Comparison of ENCODE assay signal across 1 cellular context in genomic region chr4:37990731-37991130, GRCh38.
TF ChIP-seq lines count a peak whose summit lies in the region.

No MANE protein-coding gene starts in this region.

TF ChIP-seq in WTC11, 78 proteins besides CTCF, POLR2A, EP300 and RAD21 (continued from another document):
- no peak for TF ChIP-seq MLX (CRISPR knock-in tag; IDR thresholded peaks at IDR 0.05)
- no peak for TF ChIP-seq ZNF138 (CRISPR knock-in tag; conservative IDR thresholded peaks at IDR 0.05)
- TF ChIP-seq E2F4 (CRISPR knock-in tag; IDR thresholded peaks at IDR 0.05; ENCODE audit: borderline replicate concordance, low read depth), result no peak
- TF ChIP-seq SOX15 (CRISPR knock-in tag; IDR thresholded peaks at IDR 0.05), result no peak
- TF ChIP-seq ZNF512 (CRISPR knock-in tag; IDR thresholded peaks at IDR 0.05; ENCODE audit: borderline replicate concordance), result no peak
- TF ChIP-seq IRF1 (CRISPR knock-in tag; IDR thresholded peaks at IDR 0.05), result no peak
- no peak for TF ChIP-seq GTF2I (CRISPR knock-in tag; conservative IDR thresholded peaks at IDR 0.05)
- no peak for TF ChIP-seq JUN (CRISPR knock-in tag; IDR thresholded peaks at IDR 0.05)
- TF ChIP-seq CDX4 (CRISPR knock-in tag; IDR thresholded peaks at IDR 0.05; ENCODE audit: borderline replicate concordance), result no peak
- TF ChIP-seq IRF2 (CRISPR knock-in tag; IDR thresholded peaks at IDR 0.05; ENCODE audit: borderline replicate concordance, low read depth), result no peak
- TF ChIP-seq RELA (CRISPR knock-in tag; IDR thresholded peaks at IDR 0.05; ENCODE audit: borderline replicate concordance), result no peak
- no peak for TF ChIP-seq NR2C2 (CRISPR knock-in tag; IDR thresholded peaks at IDR 0.05)
- no peak for TF ChIP-seq USF1 (CRISPR knock-in tag; IDR thresholded peaks at IDR 0.05)
- TF ChIP-seq ZMAT4 (CRISPR knock-in tag; IDR thresholded peaks at IDR 0.05), result no peak
- no peak for TF ChIP-seq ZNF396 (CRISPR knock-in tag; IDR thresholded peaks at IDR 0.05; ENCODE audit: borderline replicate concordance)
- TF ChIP-seq ZNF219 (CRISPR knock-in tag; IDR thresholded peaks at IDR 0.05; ENCODE audit: borderline replicate concordance), result no peak
TF ChIP-seq in WTC11: peak in this region for 0.
